ENCODE assay signal across 34 cellular contexts in genomic region chr6:42467651-42468050, GRCh38.
"Had no signal": no experiment of that assay in that cellular context is flagged by ENCODE, and none has a peak within 500 bp of the region (broad histone marks: within the 10 kb centered on the region; RNA-seq: fewer than 3 reads in every experiment).

No MANE protein-coding gene starts in this region.

- H3K4me3 Mint-ChIP-seq: activated CD4-positive, alpha-beta memory T cell treated with anti-CD3 and anti-CD28 coated beads for 36 hours; activated CD4-positive, alpha-beta T cell treated with anti-CD3 and anti-CD28 coated beads for 36 hours; activated CD4-positive, alpha-beta T cell treated with anti-CD3 and anti-CD28 coated beads, Interleukin-2, amount 10 ng/mL, durations not matched to agents 24 days and 14 days; activated CD8-positive, alpha-beta memory T cell treated with anti-CD3 and anti-CD28 coated beads, Interleukin-2, amount 10 ng/mL, durations not matched to agents 7 days and 5 days; activated CD8-positive, alpha-beta T cell treated with anti-CD3 and anti-CD28 coated beads, Interleukin-2, amount 10 ng/mL, durations not matched to agents 7 days and 5 days; activated naive CD4-positive, alpha-beta T cell treated with anti-CD3 and anti-CD28 coated beads for 36 hours; activated naive CD4-positive, alpha-beta T cell treated with anti-CD3 and anti-CD28 coated beads, Interleukin-2, amount 50 U/mL, for 24 hours; activated naive CD8-positive, alpha-beta T cell treated with anti-CD3 and anti-CD28 coated beads for 36 hours; activated naive CD8-positive, alpha-beta T cell treated with anti-CD3 and anti-CD28 coated beads, Interleukin-2, amount 50 U/mL, for 24 hours; activated T-helper 1 cell treated with anti-CD3 and anti-CD28 coated beads, Interleukin-12 subunit alpha, Interleukin-12 subunit beta, Interleukin-2, Interleukin-4 antibody, amounts not matched to agents 30 ng/mL and 10 ng/mL and 1 ng/mL, durations not matched to agents 14 hours and 24 hours and 36 hours; dendritic cell treated with granulocyte-macrophage colony-stimulating factor and Interleukin-4, amounts not matched to agents 40 ng/mL and 50 ng/mL, for 4 days; endodermal cell; T-helper 17 cell; T-helper 2 cell treated with Interferon-gamma antibody and Interleukin-4, amounts not matched to agents 5 μg/mL and 100 μg/mL, for 36 hours had no signal

- H3K27me3 Mint-ChIP-seq: activated CD4-positive, alpha-beta memory T cell treated with anti-CD3 and anti-CD28 coated beads for 36 hours; activated CD4-positive, alpha-beta T cell treated with anti-CD3 and anti-CD28 coated beads for 36 hours; activated naive CD4-positive, alpha-beta T cell treated with anti-CD3 and anti-CD28 coated beads, Interleukin-2, amount 50 U/mL, for 24 hours; activated naive CD8-positive, alpha-beta T cell treated with anti-CD3 and anti-CD28 coated beads for 36 hours; T-helper 17 cell had no signal

- H3K36me3 Mint-ChIP-seq: activated CD4-positive, alpha-beta memory T cell treated with anti-CD3 and anti-CD28 coated beads for 36 hours; activated naive CD8-positive, alpha-beta T cell treated with anti-CD3 and anti-CD28 coated beads for 36 hours had no signal

- ATAC-seq: activated CD4-positive, alpha-beta T cell treated with anti-CD3 and anti-CD28 coated beads for 36 hours; activated CD8-positive, alpha-beta memory T cell treated with anti-CD3 and anti-CD28 coated beads, Interleukin-2, amount 10 ng/mL, durations not matched to agents 7 days and 5 days; activated CD8-positive, alpha-beta T cell treated with anti-CD3 and anti-CD28 coated beads, Interleukin-2, amount 10 ng/mL, durations not matched to agents 7 days and 5 days; activated naive CD8-positive, alpha-beta T cell treated with anti-CD3 and anti-CD28 coated beads, Interleukin-2, amount 50 U/mL, for 24 hours; body of pancreas; gastroesophageal sphincter; heart right ventricle; T-helper 17 cell had no signal

- H3K4me1 Mint-ChIP-seq: activated CD4-positive, alpha-beta T cell treated with anti-CD3 and anti-CD28 coated beads for 36 hours; activated naive CD4-positive, alpha-beta T cell treated with anti-CD3 and anti-CD28 coated beads, Interleukin-2, amount 50 U/mL, for 24 hours; activated naive CD8-positive, alpha-beta T cell treated with anti-CD3 and anti-CD28 coated beads for 36 hours; activated naive CD8-positive, alpha-beta T cell treated with anti-CD3 and anti-CD28 coated beads, Interleukin-2, amount 50 U/mL, for 24 hours had no signal

- H3K27ac Mint-ChIP-seq: activated CD4-positive, alpha-beta memory T cell treated with anti-CD3 and anti-CD28 coated beads for 36 hours; activated CD4-positive, alpha-beta T cell treated with anti-CD3 and anti-CD28 coated beads for 36 hours; activated CD4-positive, alpha-beta T cell treated with anti-CD3 and anti-CD28 coated beads, Interleukin-2, amount 10 ng/mL, durations not matched to agents 24 days and 14 days; activated CD8-positive, alpha-beta memory T cell treated with anti-CD3 and anti-CD28 coated beads, Interleukin-2, amount 10 ng/mL, durations not matched to agents 7 days and 5 days; activated CD8-positive, alpha-beta T cell treated with anti-CD3 and anti-CD28 coated beads, Interleukin-2, amount 10 ng/mL, durations not matched to agents 7 days and 5 days; activated naive CD4-positive, alpha-beta T cell treated with anti-CD3 and anti-CD28 coated beads for 36 hours; activated naive CD4-positive, alpha-beta T cell treated with anti-CD3 and anti-CD28 coated beads, Interleukin-2, amount 50 U/mL, for 24 hours; activated naive CD8-positive, alpha-beta T cell treated with anti-CD3 and anti-CD28 coated beads for 36 hours; activated naive CD8-positive, alpha-beta T cell treated with anti-CD3 and anti-CD28 coated beads, Interleukin-2, amount 50 U/mL, for 24 hours; activated T-helper 1 cell treated with anti-CD3 and anti-CD28 coated beads, Interleukin-12 subunit alpha, Interleukin-12 subunit beta, Interleukin-2, Interleukin-4 antibody, amounts not matched to agents 30 ng/mL and 10 ng/mL and 1 ng/mL, durations not matched to agents 14 hours and 24 hours and 36 hours; activated T-helper 2 cell treated with anti-CD3 and anti-CD28 coated beads, Interferon-gamma antibody, Interleukin-2, Interleukin-4, amounts not matched to agents 10 μg/mL and 5 μg/mL and 100 μg/mL, durations not matched to agents 14 hours and 24 hours and 36 hours; dendritic cell treated with granulocyte-macrophage colony-stimulating factor and Interleukin-4, amounts not matched to agents 40 ng/mL and 50 ng/mL, for 4 days; endodermal cell; T-helper 17 cell; T-helper 2 cell treated with Interferon-gamma antibody and Interleukin-4, amounts not matched to agents 5 μg/mL and 100 μg/mL, for 36 hours had no signal

- DNase-seq: activated CD4-positive, alpha-beta memory T cell treated with anti-CD3 and anti-CD28 coated beads for 36 hours; activated CD4-positive, alpha-beta T cell treated with anti-CD3 and anti-CD28 coated beads for 36 hours; activated CD4-positive, alpha-beta T cell treated with anti-CD3 and anti-CD28 coated beads, Interleukin-2, amount 10 ng/mL, durations not matched to agents 24 days and 14 days; activated CD4-positive, CD25-positive, alpha-beta regulatory T cell; activated CD4-positive, CD25-positive, alpha-beta regulatory T cell treated with anti-CD3 and anti-CD28 coated beads, Interleukin-2, amount 50 U/mL, for 72 hours; activated CD8-positive, alpha-beta memory T cell treated with anti-CD3 and anti-CD28 coated beads, Interleukin-2, amount 10 ng/mL, durations not matched to agents 7 days and 5 days; activated CD8-positive, alpha-beta memory T cell treated with anti-CD3 and anti-CD28 coated beads, Interleukin-2, amount 50 U/mL, for 4 hours; activated CD8-positive, alpha-beta T cell treated with anti-CD3 and anti-CD28 coated beads, Interleukin-2, amount 10 ng/mL, durations not matched to agents 7 days and 5 days; activated effector memory CD4-positive, alpha-beta T cell treated with anti-CD3 and anti-CD28 coated beads, Interleukin-2, amount 50 U/mL, for 16 hours; activated naive CD4-positive, alpha-beta T cell treated with anti-CD3 and anti-CD28 coated beads for 36 hours; activated naive CD8-positive, alpha-beta T cell treated with anti-CD3 and anti-CD28 coated beads for 36 hours; activated naive CD8-positive, alpha-beta T cell treated with anti-CD3 and anti-CD28 coated beads, Interleukin-2, amount 50 U/mL, for 24 hours; activated T-cell treated with anti-CD3 and anti-CD28 coated beads, Interleukin-2, amount 50 U/mL, for 1 hour; activated T-cell treated with anti-CD3 and anti-CD28 coated beads, Interleukin-2, amount 50 U/mL, for 48 hours; adrenal gland; amygdala; aorta; body of pancreas; caudate nucleus; dorsolateral prefrontal cortex; effector memory CD4-positive, alpha-beta T cell; endodermal cell; esophagus squamous epithelium; foreskin melanocyte; heart right ventricle; T-helper 1 cell; T-helper 17 cell; T1000 had no signal
